ENCODE assay signal across 8 cellular contexts in the genomic region with DNA sequence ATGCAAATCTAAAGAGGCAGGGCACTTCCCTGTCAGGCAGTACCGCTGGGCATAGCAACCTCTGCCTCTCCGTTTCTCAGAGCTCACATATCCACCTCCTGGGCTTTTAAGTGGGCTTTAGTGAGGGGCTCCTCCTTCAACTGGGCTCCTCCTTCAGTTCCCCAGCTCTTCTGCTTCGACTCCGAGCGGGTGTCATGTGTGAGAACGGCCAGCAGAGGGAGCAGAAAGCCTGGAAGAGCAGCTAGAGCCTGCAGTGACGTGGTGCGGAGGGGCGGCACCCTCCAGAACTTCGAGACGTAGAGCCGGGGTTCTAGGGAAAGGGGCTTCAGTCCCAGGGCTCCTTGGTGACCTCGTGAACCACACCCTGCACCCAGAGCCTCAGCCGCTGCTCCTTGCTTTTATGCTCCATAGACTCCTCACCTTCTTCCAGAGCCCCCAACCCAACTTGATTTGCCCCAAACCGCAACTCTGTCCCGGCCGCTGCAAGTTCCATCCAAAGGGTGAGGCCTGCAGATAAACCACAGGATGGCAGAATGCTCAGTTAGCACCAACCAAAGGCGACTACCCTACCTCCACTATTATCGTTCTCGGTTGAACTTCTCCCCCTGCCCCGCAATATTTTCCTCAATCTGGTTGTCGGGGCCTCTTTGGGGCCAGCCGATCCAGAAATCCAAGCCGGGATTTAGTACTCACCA. TPM values are rescaled to one million over a fixed set of nuclear protein-coding genes. Genes with fewer than 3 reads are reported as not detected.
DNase-seq lines count a peak whose midpoint lies in the region; ATAC-seq lines count a peak whose summit lies in the region.

No MANE protein-coding gene starts in this region.

- ATAC-seq in GM18520 (IDR thresholded peaks at IDR 0.05; ENCODE audit: unreplicated experiment) (peak; percentile 44), HG03066 (IDR thresholded peaks at IDR 0.05; ENCODE audit: low read depth, unreplicated experiment) (peak; percentile 49)

- H3K4me3 ChIP-seq in iPS-18c (ENCODE audit: insufficient read depth, low read depth, low read length) (peak overlapping the region; percentile 80), skeletal muscle satellite cell (ENCODE audit: low read length) (peak overlapping the region; percentile 78)

- no peaks in the 10 kb centered on the region for H3K27me3 ChIP-seq in skeletal muscle satellite cell (ENCODE audit: control insufficient read depth, insufficient read depth, low read length)

- peak overlapping the region; percentile 77 for H3K9ac ChIP-seq in skeletal muscle satellite cell (ENCODE audit: low read depth, low read length)

- peaks cover 37% of the 10 kb centered on the region for H3K4me1 ChIP-seq in skeletal muscle satellite cell (ENCODE audit: control insufficient read depth, insufficient read depth, low read length)

- H3K4me2 ChIP-seq in skeletal muscle satellite cell (ENCODE audit: low read length) = peak overlapping the region; percentile 96

- peak; percentile 91 for DNase-seq in A172 (ENCODE audit: low spot score)
- peak; percentile 95 for DNase-seq in NCI-H2107 treated with DMSO at 0.1 percent for 48 hours (lab: John Stamatoyannopoulos, UW; ENCODE audit: unreplicated experiment)
- peak; percentile 91 for DNase-seq in UCSD-AML1 (lab: John Stamatoyannopoulos, UW; ENCODE audit: unreplicated experiment)
- peak; percentile 92 for DNase-seq in brain pericyte (ENCODE audit: low read depth, low spot score)

- H3K9me3 ChIP-seq in iPS-18c (ENCODE audit: control insufficient read depth, insufficient read depth, low read length) = no peaks in the 10 kb centered on the region
- H3K9me3 ChIP-seq in skeletal muscle satellite cell (replicated peaks; ENCODE audit: low read length) = no peaks in the 10 kb centered on the region

- no peaks in the 10 kb centered on the region for H3K36me3 ChIP-seq in skeletal muscle satellite cell (ENCODE audit: insufficient read depth, low read length)

RNA-seq across cellular contexts. Expression of a gene that starts 0.4 kb away (rescaled TPM):
- 0.19 and 4.1 TPM in 2 replicates for total RNA-seq in A172 (2014; rRNA removed; shearing (Covaris generic))
- 0.44 and 0.76 TPM in 2 replicates for total RNA-seq in skeletal muscle satellite cell (2012; rRNA removed)

RNA-seq across cellular contexts. Expression of a gene that starts 4.1 kb away (rescaled TPM):
- 0.14 and 0.17 TPM in 2 replicates for total RNA-seq in A172 (2014; rRNA removed; shearing (Covaris generic))
- 0.44 and 1.3 TPM in 2 replicates for total RNA-seq in skeletal muscle satellite cell (2012; rRNA removed)

RNA-seq across cellular contexts. Expression of a gene that starts 20.5 kb away (rescaled TPM):
- 0.43 and 0.79 TPM in 2 replicates for total RNA-seq in A172 (2014; rRNA removed; shearing (Covaris generic))
- 0.22 TPM in 1 of 2 replicates, not detected in the other for total RNA-seq in skeletal muscle satellite cell (2012; rRNA removed)

RNA-seq across cellular contexts. Expression of a gene that starts 24.6 kb away (rescaled TPM):
- not detected in 2 replicates for total RNA-seq in A172 (2014; rRNA removed; shearing (Covaris generic))
- total RNA-seq in skeletal muscle satellite cell (2012; rRNA removed) = not detected in 2 replicates

RNA-seq across cellular contexts. Expression of a gene that starts 28.4 kb away (rescaled TPM):
- 9.4 and 16.3 TPM in 2 replicates for total RNA-seq in A172 (2014; rRNA removed; shearing (Covaris generic))
- 9.0 and 11.9 TPM in 2 replicates for total RNA-seq in skeletal muscle satellite cell (2012; rRNA removed)

Comparison
In these comparisons a context has a peak if more than half of its experiments do, and no peak if none do; other contexts are left out.
1. Peak in every context shown above with its lines: DNase-seq, ATAC-seq and H3K4me3 ChIP-seq.